20 cellular contexts compared by ENCODE assay signal in genomic region chr21:45336535-45336810, GRCh38. TPM values are rescaled to one million over a fixed set of nuclear protein-coding genes. Genes with fewer than 3 reads are reported as not detected.
DNase-seq lines count a peak whose midpoint lies in the region; ATAC-seq and TF ChIP-seq lines count a peak whose summit lies in the region.
"Had no signal": no experiment of that assay in that cellular context is flagged by ENCODE, and none has a peak within 500 bp of the region (broad histone marks: within the 10 kb centered on the region; RNA-seq: fewer than 3 reads in every experiment).

No MANE protein-coding gene starts in this region.

- H3K9me3 Mint-ChIP-seq in activated naive CD8-positive, alpha-beta T cell treated with anti-CD3 and anti-CD28 coated beads, Interleukin-2, amount 10 ng/mL, durations not matched to agents 7 days and 5 days = no peaks in the 10 kb centered on the region
- H3K9me3 Mint-ChIP-seq in activated naive CD8-positive, alpha-beta T cell treated with anti-CD3 and anti-CD28 coated beads, Interleukin-2, amount 50 U/mL, for 24 hours = peaks cover 4% of the 10 kb centered on the region

- intact Hi-C loops in sigmoid colon (cut with DNase I) = no loop called here

- H3K23ac ChIP-seq in mesendoderm (ENCODE audit: low read length) = no peak overlapping the region

- no peak overlapping the region for H3K4me3 Mint-ChIP-seq in activated naive CD8-positive, alpha-beta T cell treated with anti-CD3 and anti-CD28 coated beads, Interleukin-2, amount 10 ng/mL, durations not matched to agents 7 days and 5 days
- no peak overlapping the region for H3K4me3 Mint-ChIP-seq in activated naive CD8-positive, alpha-beta T cell treated with anti-CD3 and anti-CD28 coated beads, Interleukin-2, amount 50 U/mL, for 24 hours
- H3K4me3 Mint-ChIP-seq: H9 had no signal

- H3K79me1 ChIP-seq in mesendoderm (ENCODE audit: low read length) = no peaks in the 10 kb centered on the region

- no peak overlapping the region for H2BK120ac ChIP-seq in mesendoderm (ENCODE audit: low read depth, low read length)

- H3K36me3 ChIP-seq in RWPE2 (ENCODE audit: low read depth) (no peaks in the 10 kb centered on the region), mesendoderm (ENCODE audit: control insufficient read depth, insufficient read depth, low read length) (no peaks in the 10 kb centered on the region), sigmoid colon (no peaks in the 10 kb centered on the region)
- H3K36me3 ChIP-seq: SJSA1 had no signal

- no peak for ATAC-seq in activated naive CD8-positive, alpha-beta T cell treated with anti-CD3 and anti-CD28 coated beads, Interleukin-2, amount 10 ng/mL, durations not matched to agents 7 days and 5 days (ENCODE audit: low read depth)
- no peak for ATAC-seq in activated naive CD8-positive, alpha-beta T cell treated with anti-CD3 and anti-CD28 coated beads, Interleukin-2, amount 50 U/mL, for 24 hours
- no peak for ATAC-seq in RWPE2 (ENCODE audit: low read depth)
- no peak for ATAC-seq in HG03039 (IDR thresholded peaks at IDR 0.05; ENCODE audit: unreplicated experiment)

- no peak for TF ChIP-seq POLR2A in sigmoid colon (IDR thresholded peaks at IDR 0.05)

- H2BK15ac ChIP-seq in mesendoderm (replicated peaks; ENCODE audit: low read depth) = no peak overlapping the region

- H3K4ac ChIP-seq in mesendoderm (ENCODE audit: low read depth, low read length) = no peak overlapping the region

- H4K8ac ChIP-seq in mesendoderm (ENCODE audit: low read depth, low read length) = no peak overlapping the region

- H3K27ac ChIP-seq in RWPE2 (ENCODE audit: poor library complexity, severe bottlenecking) = no peak overlapping the region
- no peak overlapping the region for H3K27ac ChIP-seq in mesendoderm (ENCODE audit: low read depth, low read length)
- no peak overlapping the region for H3K27ac ChIP-seq in sigmoid colon
- H3K27ac ChIP-seq: 22Rv1, C4-2B, SJSA1 had no signal

- no peaks in the 10 kb centered on the region for H3K79me2 ChIP-seq in mesendoderm (ENCODE audit: control insufficient read depth, insufficient read depth, low read length)

- no peak overlapping the region for H3K18ac ChIP-seq in mesendoderm (ENCODE audit: low read length)

- TF ChIP-seq CTCF in RWPE2 (IDR thresholded peaks at IDR 0.05; ENCODE audit: poor library complexity, severe bottlenecking) (no peak), sigmoid colon (IDR thresholded peaks at IDR 0.05) (no peak)

- WGBS in mesendoderm (ENCODE audit: extremely low coverage, insufficient coverage, low lambda C conversion rate) = no CpG with 5 or more reads among the region's 4 CpGs
- WGBS in sigmoid colon, 2 donors = 81 to 90% methylated on average over 4 of the region's 4 CpGs

- H3K9ac ChIP-seq in mesendoderm (ENCODE audit: low read length) = no peak overlapping the region

- no peak overlapping the region for H4K5ac ChIP-seq in mesendoderm (ENCODE audit: low read length)

- POLR2A ChIA-PET in activated naive CD8-positive, alpha-beta T cell treated with anti-CD3 and anti-CD28 coated beads, Interleukin-2, amount 10 ng/mL, durations not matched to agents 7 days and 5 days (lab: Charles Lee) = no interaction called here

- peak; percentile 15 for DNase-seq in activated naive CD8-positive, alpha-beta T cell treated with anti-CD3 and anti-CD28 coated beads, Interleukin-2, amount 10 ng/mL, durations not matched to agents 7 days and 5 days
- DNase-seq in activated naive CD8-positive, alpha-beta T cell treated with anti-CD3 and anti-CD28 coated beads, Interleukin-2, amount 50 U/mL, for 24 hours = no peak
- DNase-seq in RWPE2 (ENCODE audit: low spot score) (peak; percentile 8), mesendoderm (no peak), sigmoid colon (peak; percentile 50), NCI-H1694 (lab: John Stamatoyannopoulos, UW) (no peak), SIG-M5 treated with dmso at 0.1 percent for 504 hours (lab: John Stamatoyannopoulos, UW; ENCODE audit: unreplicated experiment) (no peak)
- DNase-seq: COR-L47, Karpas-422, MM.1S, NCI-H1105, NCI-H1930, NCI-H2171, NCI-H446 treated with DMSO at 0.1 percent for 48 hours, NCI-H82 had no signal

- no peak overlapping the region for H3K27ac Mint-ChIP-seq in activated naive CD8-positive, alpha-beta T cell treated with anti-CD3 and anti-CD28 coated beads, Interleukin-2, amount 10 ng/mL, durations not matched to agents 7 days and 5 days
- H3K27ac Mint-ChIP-seq in activated naive CD8-positive, alpha-beta T cell treated with anti-CD3 and anti-CD28 coated beads, Interleukin-2, amount 50 U/mL, for 24 hours = no peak overlapping the region

- no peak overlapping the region for H2BK5ac ChIP-seq in mesendoderm (ENCODE audit: low read length)

- H3K4me3 ChIP-seq in RWPE2 (ENCODE audit: severe bottlenecking) (no peak overlapping the region), mesendoderm (ENCODE audit: low read length) (no peak overlapping the region), sigmoid colon (no peak overlapping the region)
- H3K4me3 ChIP-seq: SJSA1 had no signal

- H3K9me3 ChIP-seq in RWPE2 (ENCODE audit: severe bottlenecking) = no peaks in the 10 kb centered on the region
- H3K9me3 ChIP-seq in sigmoid colon = no peaks in the 10 kb centered on the region
- H3K9me3 ChIP-seq: SJSA1 had no signal

- peak overlapping the region; percentile 1 for H3K56ac ChIP-seq in mesendoderm (ENCODE audit: low read length)

- no peaks in the 10 kb centered on the region for H3K4me1 Mint-ChIP-seq in activated naive CD8-positive, alpha-beta T cell treated with anti-CD3 and anti-CD28 coated beads, Interleukin-2, amount 10 ng/mL, durations not matched to agents 7 days and 5 days
- no peaks in the 10 kb centered on the region for H3K4me1 Mint-ChIP-seq in activated naive CD8-positive, alpha-beta T cell treated with anti-CD3 and anti-CD28 coated beads, Interleukin-2, amount 50 U/mL, for 24 hours

- H3K27me3 Mint-ChIP-seq in activated naive CD8-positive, alpha-beta T cell treated with anti-CD3 and anti-CD28 coated beads, Interleukin-2, amount 10 ng/mL, durations not matched to agents 7 days and 5 days = peaks cover 5% of the 10 kb centered on the region
- peaks cover 5% of the 10 kb centered on the region for H3K27me3 Mint-ChIP-seq in activated naive CD8-positive, alpha-beta T cell treated with anti-CD3 and anti-CD28 coated beads, Interleukin-2, amount 50 U/mL, for 24 hours

- TF ChIP-seq EP300 in sigmoid colon (IDR thresholded peaks at IDR 0.05) = no peak

- H3K27me3 ChIP-seq in RWPE2 (ENCODE audit: insufficient read depth, poor library complexity, severe bottlenecking) (no peaks in the 10 kb centered on the region), mesendoderm (ENCODE audit: insufficient read depth, low read length, poor library complexity) (no peaks in the 10 kb centered on the region), sigmoid colon (no peaks in the 10 kb centered on the region)
- H3K27me3 ChIP-seq: SJSA1 had no signal

- H2AK5ac ChIP-seq in mesendoderm (ENCODE audit: low read length) = no peak overlapping the region

- H3K4me2 ChIP-seq in mesendoderm (ENCODE audit: low read length) = no peak overlapping the region

- H3K4me1 ChIP-seq in RWPE2 (ENCODE audit: insufficient read depth, poor library complexity, severe bottlenecking) (peaks cover 19% of the 10 kb centered on the region), mesendoderm (ENCODE audit: control insufficient read depth, low read depth, low read length) (peaks cover 3% of the 10 kb centered on the region), sigmoid colon (peaks cover 0 to 7% (median 0%) of the 10 kb centered on the region in 4 donors)

- no peaks in the 10 kb centered on the region for H3K36me3 Mint-ChIP-seq in activated naive CD8-positive, alpha-beta T cell treated with anti-CD3 and anti-CD28 coated beads, Interleukin-2, amount 10 ng/mL, durations not matched to agents 7 days and 5 days
- H3K36me3 Mint-ChIP-seq in activated naive CD8-positive, alpha-beta T cell treated with anti-CD3 and anti-CD28 coated beads, Interleukin-2, amount 50 U/mL, for 24 hours (ENCODE audit: low read depth) = no peaks in the 10 kb centered on the region

RNA-seq across cellular contexts. Expression of gene POFUT2, which starts 48.8 kb away (rescaled TPM):
- total RNA-seq in activated naive CD8-positive, alpha-beta T cell treated with anti-CD3 and anti-CD28 coated beads, Interleukin-2, amount 10 ng/mL, durations not matched to agents 7 days and 5 days = 10 to 100 TPM; 26.0 to 27.0 TPM
- 17.3 TPM for polyA plus RNA-seq in mesendoderm (2013, experiment 1 of 2)
- 17.4 TPM for polyA plus RNA-seq in mesendoderm (2013, experiment 2 of 2)
- 10 to 100 TPM; 13.0 to 31.3 (median 20.9) TPM for total RNA-seq in sigmoid colon
- 10 to 100 TPM in 1 of 3 donors, 1 to 10 TPM in 2; 2.5 to 21.6 (median 3.0) TPM for polyA plus RNA-seq in sigmoid colon

Comparison
In these comparisons a context has a peak if more than half of its experiments do, and no peak if none do; other contexts are left out.
1. DNase-seq: peak in activated naive CD8-positive, alpha-beta T cell treated with anti-CD3 and anti-CD28 coated beads, Interleukin-2, amount 10 ng/mL, durations not matched to agents 7 days and 5 days (single experiment), RWPE2 (single experiment) and sigmoid colon (single experiment); none in activated naive CD8-positive, alpha-beta T cell treated with anti-CD3 and anti-CD28 coated beads, Interleukin-2, amount 50 U/mL, for 24 hours (single experiment), mesendoderm (single experiment), NCI-H1694 (single experiment) and SIG-M5 treated with dmso at 0.1 percent for 504 hours (single experiment).